Comparison of ENCODE assay signal across 11 cellular contexts in the genomic region with DNA sequence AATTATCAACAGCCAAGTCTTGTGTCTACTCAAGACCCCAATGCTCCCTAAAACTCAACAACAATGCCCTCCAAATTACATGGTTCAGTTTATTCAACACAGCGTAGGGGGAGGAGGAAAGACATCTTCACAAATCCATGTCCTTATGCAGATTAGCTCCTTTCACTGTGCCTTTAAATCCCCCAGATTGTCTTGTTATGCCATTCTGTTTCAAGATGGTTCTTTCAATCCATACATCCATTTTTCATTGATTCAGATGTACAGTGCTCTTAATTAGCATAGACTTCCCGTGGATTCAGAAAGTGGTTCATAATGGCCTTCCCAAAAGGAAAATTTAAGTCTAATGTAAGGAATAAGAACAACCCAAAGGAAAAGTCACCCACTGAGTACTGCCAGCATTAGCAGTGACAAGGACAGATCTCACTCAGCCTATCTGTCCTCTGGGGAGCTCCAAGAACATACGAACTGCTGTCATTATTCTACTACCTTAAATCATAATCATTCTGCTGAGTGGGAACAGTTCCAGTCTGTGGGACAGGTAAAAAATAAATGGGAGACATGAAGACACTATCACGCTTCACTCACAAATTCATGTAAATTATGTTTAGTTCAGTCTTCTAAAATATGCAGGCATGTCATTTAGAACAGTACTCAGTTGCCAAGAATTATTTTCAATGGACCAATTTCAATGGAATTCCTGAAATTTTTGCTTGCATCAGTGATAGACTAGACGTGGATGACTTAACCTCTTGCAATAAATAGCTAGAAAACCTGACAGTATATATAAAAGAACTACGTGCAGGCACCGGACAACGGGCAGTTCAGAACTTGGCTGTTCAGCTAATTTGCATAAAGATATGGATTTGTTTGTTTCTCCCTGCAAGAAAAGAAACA. TPM values are rescaled to one million over a fixed set of nuclear protein-coding genes. Genes with fewer than 3 reads are reported as not detected.
DNase-seq lines count a peak whose midpoint lies in the region; ATAC-seq, FAIRE-seq and TF ChIP-seq lines count a peak whose summit lies in the region.
"Had no signal": no experiment of that assay in that cellular context is flagged by ENCODE, and none has a peak within 500 bp of the region (broad histone marks: within the 10 kb centered on the region; RNA-seq: fewer than 3 reads in every experiment).

No MANE protein-coding gene starts in this region.

- dilution Hi-C loops in keratinocyte (cut with MboI; ENCODE audit: extremely low pct_ligation_motif_present, low sequenced_read_pairs): no loop called here

- no peaks in the 10 kb centered on the region for H3K27me3 ChIP-seq in HAP-1 (ENCODE audit: low read depth)
- H3K27me3 ChIP-seq in GM12878 (replicated peaks in 1 of 2; ENCODE audit: control insufficient read depth in 2 of 2, insufficient read depth in 2 of 2, low read length in 1 of 2): no peaks in the 10 kb centered on the region
- H3K27me3 ChIP-seq in keratinocyte (ENCODE audit: control insufficient read depth, extremely low read depth, insufficient read depth, low read length): no peaks in the 10 kb centered on the region

- no peak for TF ChIP-seq RAD21 in GM12878 (IDR thresholded peaks at IDR 0.05; ENCODE audit: insufficient read depth, low read depth, low read length)

- WGBS in GM12878 (ENCODE audit: insufficient coverage, insufficient replicate concordance, low lambda C conversion rate, missing lambda C conversion rate): 92% methylated on average over 8 of the region's 8 CpGs

- peak; percentile 67 for DNase-seq in ACHN
- DNase-seq in HAP-1 (ENCODE audit: low spot score in 2 of 2): peak; percentile 39 to 91
- no peak for DNase-seq in GM12878 (ENCODE audit: low read depth, low spot score)
- no peak for DNase-seq in keratinocyte (ENCODE audit: low read depth, low spot score)
- no peak for DNase-seq in NCI-H187 (lab: John Stamatoyannopoulos, UW)
- DNase-seq in NCI-H748 (lab: John Stamatoyannopoulos, UW; ENCODE audit: unreplicated experiment): no peak
- DNase-seq: CD4-positive, alpha-beta T cell had no signal

- TF ChIP-seq CTCF in GM12878 (IDR thresholded peaks at IDR 0.05 in 2 of 3, conservative IDR thresholded peaks at IDR 0.05 in 1 of 3; ENCODE audit: control insufficient read depth in 2 of 3, extremely low read depth in 1 of 3, insufficient read depth in 1 of 3, low read depth in 3 of 3, low read length in 3 of 3) (no peak), keratinocyte (optimal IDR thresholded peaks at IDR 0.05 in 1 of 3, IDR thresholded peaks at IDR 0.05 in 1 of 3, conservative IDR thresholded peaks at IDR 0.05 in 1 of 3; ENCODE audit: extremely low read depth in 1 of 3, insufficient read depth in 2 of 3, low read length in 3 of 3) (no peak)

- H3K9me1 ChIP-seq in keratinocyte (ENCODE audit: control insufficient read depth, extremely low read depth, insufficient read depth, low read length): peaks cover 2% of the 10 kb centered on the region

- no peak overlapping the region for H2AFZ ChIP-seq in GM12878 (ENCODE audit: control insufficient read depth, low read depth, low read length)
- no peak overlapping the region for H2AFZ ChIP-seq in keratinocyte (ENCODE audit: control insufficient read depth, low read length)

- in situ Hi-C loops in ACHN (cut with HindIII; ENCODE audit: low pct_ligation_motif_present, low pct_unique_long_range_greater_than_20kb, low sequenced_read_pairs) (no loop called here), HAP-1 (cut with MboI; ENCODE audit: low sequenced_read_pairs) (no loop called here), GM12878 (cut with MboI) (no loop called here)

- no peak for ATAC-seq in GM12878
- ATAC-seq in HG03025 (IDR thresholded peaks at IDR 0.05; ENCODE audit: low FRiP score, unreplicated experiment): no peak
- ATAC-seq in GM21786 (IDR thresholded peaks at IDR 0.05; ENCODE audit: unreplicated experiment): no peak

- FAIRE-seq in GM12878 (lab: Jason Lieb, UNC): no peak
- FAIRE-seq in keratinocyte (lab: Jason Lieb, UNC): no peak

- no peak for TF ChIP-seq POLR2A in GM12878 (IDR thresholded peaks at IDR 0.05; ENCODE audit: low read depth, low read length)

- no peaks in the 10 kb centered on the region; the same call in none of the 2 replicates for H3K79me2 ChIP-seq in GM12878 (ENCODE audit: control insufficient read depth, insufficient read depth, low read length)
- H3K79me2 ChIP-seq in keratinocyte (ENCODE audit: control insufficient read depth, insufficient read depth, low read length): peaks cover 51% of the 10 kb centered on the region

- H3K4me3 ChIP-seq in HAP-1 (no peak overlapping the region), GM12878 (no peak overlapping the region), keratinocyte (ENCODE audit: control insufficient read depth in 2 of 3, extremely low read depth in 1 of 3, insufficient read depth in 2 of 3, low read depth in 1 of 3, low read length in 3 of 3) (no peak overlapping the region)
- H3K4me3 ChIP-seq: coronary artery had no signal

- TSS peak; percentile 12 for BruUV-seq in GM12878 (replicated peaks; lab: Mats Ljungman, UMichigan)

- no peak for TF ChIP-seq EP300 in GM12878 (IDR thresholded peaks at IDR 0.05; ENCODE audit: borderline replicate concordance in 1 of 2, control insufficient read depth in 1 of 2, low read depth in 2 of 2, low read length in 2 of 2)

- intact Hi-C loops in GM12878 (cut with micrococcal nuclease; ENCODE audit: unreplicated experiment): no loop called here

- H4K20me1 ChIP-seq in GM12878 (ENCODE audit: control insufficient read depth, insufficient read depth) (no peaks in the 10 kb centered on the region), keratinocyte (ENCODE audit: control insufficient read depth, extremely low read depth, insufficient read depth, low read length) (no peaks in the 10 kb centered on the region)

- SMC1A ChIA-PET in GM12878 (lab: Charles Lee; ENCODE audit: uncharacterized antibody, unreplicated experiment): interaction anchor here (0.8 to 1.3 kb wide), 4 partner anchors 9 to 66 kb away, joined by 3 to 5 read pairs (median 4); no protein-coding TSS in a partner anchor

- H3K27ac ChIP-seq in GM12878 (ENCODE audit: control insufficient read depth, insufficient read depth) (no peak overlapping the region), keratinocyte (ENCODE audit: control insufficient read depth, insufficient read depth, low read length) (peak overlapping the region; percentile 51)
- H3K27ac ChIP-seq: coronary artery had no signal

- POLR2A ChIA-PET in GM12878 (lab: Charles Lee): interaction anchor here (0.5 to 0.6 kb wide), 2 partner anchors 14 to 77 kb away, joined by 3 read pairs; no protein-coding TSS in a partner anchor

- CTCF ChIA-PET in GM12878 (lab: Yijun Ruan, JAX): interaction anchor here (0.9 to 1.6 kb wide), 5 partner anchors 10 to 69 kb away, joined by 3 to 4 read pairs (median 3); no protein-coding TSS in a partner anchor

- H3K9me3 ChIP-seq in HAP-1 (no peaks in the 10 kb centered on the region), GM12878 (replicated peaks; ENCODE audit: control insufficient read depth, insufficient read depth, low read length) (no peaks in the 10 kb centered on the region), keratinocyte (ENCODE audit: control insufficient read depth, low read depth, low read length) (no peaks in the 10 kb centered on the region)

- H3K36me3 ChIP-seq in HAP-1 (replicated peaks) (peaks cover 28% of the 10 kb centered on the region), GM12878 (ENCODE audit: control insufficient read depth in 2 of 2, insufficient read depth in 2 of 2, low read length in 1 of 2) (peaks cover 8 to 16% of the 10 kb centered on the region in 2 experiments), keratinocyte (ENCODE audit: control insufficient read depth in 2 of 2, extremely low read depth in 1 of 2, insufficient read depth in 2 of 2, low read length in 2 of 2) (peaks cover 0 to 24% of the 10 kb centered on the region in 2 experiments)

- H3K4me2 ChIP-seq in GM12878 (ENCODE audit: control insufficient read depth, insufficient read depth): no peak overlapping the region
- H3K4me2 ChIP-seq in keratinocyte (ENCODE audit: control insufficient read depth, extremely low read depth, insufficient read depth, low read depth, low read length): no peak overlapping the region

- peaks cover 38% of the 10 kb centered on the region for H3K4me1 ChIP-seq in HAP-1
- no peaks in the 10 kb centered on the region for H3K4me1 ChIP-seq in GM12878 (ENCODE audit: control insufficient read depth, insufficient read depth, low read length)
- H3K4me1 ChIP-seq in keratinocyte (ENCODE audit: control insufficient read depth, extremely low read depth, insufficient read depth, low read length): peaks cover 30% of the 10 kb centered on the region

- no peak overlapping the region for H3K9ac ChIP-seq in GM12878 (ENCODE audit: control insufficient read depth, insufficient read depth, low read length)
- no peak overlapping the region for H3K9ac ChIP-seq in keratinocyte (ENCODE audit: control insufficient read depth, extremely low read depth, insufficient read depth, low read length)

- RAD21 ChIA-PET in GM12878 (lab: Charles Lee; ENCODE audit: unreplicated experiment): interaction anchor here (0.6 kb wide), 1 partner anchor 279 kb away, joined by 3 read pairs; no protein-coding TSS in a partner anchor

RNA-seq across cellular contexts. Expression of a gene that starts 58.9 kb away (rescaled TPM):
- total RNA-seq in GM12878 (2013; cell fraction: nucleolus; rRNA removed): not detected in 2 replicates
- total RNA-seq in GM12878 (2014; rRNA removed): not detected in 2 replicates
- total RNA-seq in GM12878 (2014; rRNA removed; fragmentation: Illumina TruSeq; extraction: Trizol): not detected in 2 replicates
- not detected in 2 replicates for total RNA-seq in GM12878 (2021)
- polyA plus RNA-seq in GM12878 (2011; ENCODE audit: low read depth): not detected
- polyA plus RNA-seq in GM12878 (2011; rRNA removed): not detected in 2 replicates
- not detected in 2 replicates for polyA plus RNA-seq in GM12878 (2011; cell fraction: cytosol; rRNA removed)
- not detected in 2 replicates for polyA plus RNA-seq in GM12878 (2011; cell fraction: nucleus; rRNA removed)
- not detected in 2 replicates for polyA plus RNA-seq in GM12878 (2012)
- polyA plus RNA-seq in GM12878 (2014; fragmentation: Illumina TruSeq; extraction: Trizol): not detected in 2 replicates
- not detected for polyA plus RNA-seq in GM12878 (2014; fragmentation: Nextera tagmentation; extraction: Ambion mirVana)
- polyA plus RNA-seq in GM12878 (2014; rRNA removed): not detected in 2 replicates
- 1 to 10 TPM in 1 of 2 experiments, not detected in 1; 6.6 TPM for polyA plus RNA-seq in GM12878 (2016; fragmentation: Nextera tagmentation; extraction: Ambion mirVana)
- under 0.01 and 5,859 TPM in 2 replicates for polyA minus RNA-seq in GM12878 (2011; rRNA and poly(A)+ RNA removed)
- polyA minus RNA-seq in GM12878 (2011; cell fraction: cytosol; rRNA and poly(A)+ RNA removed): 3,416 and 4,512 TPM in 2 replicates
- under 0.01 TPM in 2 replicates for polyA minus RNA-seq in GM12878 (2011; cell fraction: nucleus; rRNA and poly(A)+ RNA removed)
- polyA plus RNA-seq in keratinocyte: not detected in 3 replicates
- not detected for polyA plus RNA-seq in keratinocyte (2011; ENCODE audit: low read depth)
- polyA plus RNA-seq in keratinocyte (2011; cell fraction: cytosol; rRNA removed): not detected in 2 replicates
- not detected in 2 replicates for polyA plus RNA-seq in keratinocyte (2011; cell fraction: nucleus; rRNA removed)
- not detected in 2 replicates for polyA plus RNA-seq in keratinocyte (2012; ENCODE audit: low replicate concordance)
- polyA minus RNA-seq in keratinocyte: under 0.01 TPM in 3 replicates
- polyA minus RNA-seq in keratinocyte (2011; cell fraction: cytosol; rRNA and poly(A)+ RNA removed): 1,401 TPM
- polyA minus RNA-seq in keratinocyte (2011; cell fraction: nucleus; rRNA and poly(A)+ RNA removed): under 0.01 TPM in 2 replicates
- total RNA-seq: CD4-positive, alpha-beta T cell; progenitor cell of endocrine pancreas had no signal

Comparison
In these comparisons a context has a peak if more than half of its experiments do, and no peak if none do; other contexts are left out.
1. DNase-seq: peak in ACHN (single experiment) and HAP-1 (2 of 2); none in GM12878 (single experiment), keratinocyte (single experiment), NCI-H187 (0 of 2) and NCI-H748 (single experiment).